13 cellular contexts compared by ENCODE assay signal in the genomic region with DNA sequence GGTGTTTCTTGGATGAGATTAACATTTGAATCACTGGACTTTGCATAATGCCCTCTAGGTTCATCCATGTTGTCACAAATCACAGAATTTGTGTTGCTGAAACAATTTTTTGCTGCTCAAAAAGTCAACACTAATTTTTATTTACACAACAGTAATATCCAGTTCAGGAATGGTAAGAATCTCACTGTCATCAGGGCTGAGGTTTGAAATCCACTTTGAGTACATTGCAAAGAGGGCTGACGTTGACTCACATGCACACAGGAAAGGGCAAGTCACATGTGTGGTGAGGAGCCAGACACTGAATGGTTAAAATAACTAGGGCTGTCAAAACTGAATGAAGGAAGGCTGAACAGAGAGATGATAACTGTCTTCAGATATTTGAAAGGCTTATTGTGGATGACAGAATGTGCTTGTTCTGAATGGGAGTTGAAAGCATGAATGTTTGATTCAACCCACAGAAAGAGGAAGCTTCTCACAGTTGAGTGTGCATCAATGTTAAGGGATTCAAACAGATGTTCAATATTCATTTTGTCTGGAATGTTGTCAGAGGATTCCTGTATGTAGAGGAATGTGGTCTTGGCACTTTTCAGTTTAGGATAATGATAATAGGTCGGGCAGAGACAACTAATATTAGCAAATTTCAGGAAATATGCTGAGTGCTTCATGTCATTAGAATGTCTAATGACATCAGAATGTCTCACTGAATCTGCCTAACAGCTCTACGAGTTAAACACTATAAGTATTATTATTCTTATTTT. TPM values are rescaled to one million over a fixed set of nuclear protein-coding genes. Genes with fewer than 3 reads are reported as not detected.
A peak's percentile ranks its signal among the peaks of the same experiment; 100 is the strongest.
DNase-seq lines count a peak whose midpoint lies in the region; ATAC-seq and TF ChIP-seq lines count a peak whose summit lies in the region.
"Had no signal": no experiment of that assay in that cellular context is flagged by ENCODE, and none has a peak within 500 bp of the region (broad histone marks: within the 10 kb centered on the region; RNA-seq: fewer than 3 reads in every experiment).

No MANE protein-coding gene starts in this region.

- POLR2A ChIA-PET in OCI-LY7 (lab: Charles Lee): no interaction called here

- ATAC-seq in GM18519 (IDR thresholded peaks at IDR 0.05; ENCODE audit: low FRiP score, unreplicated experiment): no peak
- ATAC-seq in omental fat pad (ENCODE audit: low FRiP score): no peak
- ATAC-seq: stimulated activated naive CD8-positive, alpha-beta T cell treated with anti-CD3 and anti-CD28 coated beads, Interleukin-15, Interleukin-2, amounts not matched to agents 100 U/mL and 50 U/mL, for 24 hours had no signal

- H3K27me3 ChIP-seq in GM23248 (replicated peaks; ENCODE audit: insufficient read depth) (no peaks in the 10 kb centered on the region), fibroblast of lung (ENCODE audit: control insufficient read depth, insufficient read depth, low read length) (no peaks in the 10 kb centered on the region)

- H3K4me3 ChIP-seq in GM23248 (no peak overlapping the region), fibroblast of lung (replicated peaks in 1 of 4; ENCODE audit: control extremely low read depth in 1 of 4, insufficient read depth in 1 of 4, low read depth in 3 of 4, low read length in 4 of 4) (no peak overlapping the region), OCI-LY7 (ENCODE audit: low read depth, low read length, poor library complexity, severe bottlenecking) (no peak overlapping the region)

- H3K27ac ChIP-seq in GM23248 (peak overlapping the region; percentile 63), fibroblast of lung (ENCODE audit: insufficient read depth, low read length) (peak overlapping the region; percentile 74), OCI-LY7 (ENCODE audit: low read depth, low read length, poor library complexity, severe bottlenecking) (no peak overlapping the region)

- BruUV-seq in OCI-LY7 (replicated peaks; lab: Mats Ljungman, UMichigan): no TSS peak

- intact Hi-C loops in OCI-LY7 (cut with micrococcal nuclease; ENCODE audit: unreplicated experiment): no loop called here

- H3K4me1 ChIP-seq in GM23248 (ENCODE audit: insufficient read depth) (peaks cover 18% of the 10 kb centered on the region), fibroblast of lung (ENCODE audit: control insufficient read depth, extremely low read depth, insufficient read depth, low read length) (peaks cover 4% of the 10 kb centered on the region), OCI-LY7 (ENCODE audit: insufficient read depth, low read length, poor library complexity, severe bottlenecking) (no peaks in the 10 kb centered on the region)

- H3K36me3 ChIP-seq in GM23248 (ENCODE audit: low read depth): no peaks in the 10 kb centered on the region
- H3K36me3 ChIP-seq in fibroblast of lung (ENCODE audit: control insufficient read depth, insufficient read depth, low read length): no peaks in the 10 kb centered on the region
- no peaks in the 10 kb centered on the region for H3K36me3 ChIP-seq in OCI-LY7 (ENCODE audit: insufficient read depth, low read length)

- H4K20me1 ChIP-seq in GM23248 (ENCODE audit: insufficient read depth) (no peaks in the 10 kb centered on the region), fibroblast of lung (ENCODE audit: control insufficient read depth, extremely low read depth, insufficient read depth, low read length) (no peaks in the 10 kb centered on the region), OCI-LY7 (ENCODE audit: insufficient read depth, low read length) (no peaks in the 10 kb centered on the region)

- peaks cover 31% of the 10 kb centered on the region for H3F3A ChIP-seq in GM23248 (ENCODE audit: insufficient read depth)

- H3K79me2 ChIP-seq in GM23248 (ENCODE audit: insufficient read depth) (no peaks in the 10 kb centered on the region), fibroblast of lung (ENCODE audit: control insufficient read depth, insufficient read depth, low read length) (peaks cover 14% of the 10 kb centered on the region), OCI-LY7 (ENCODE audit: insufficient read depth, low read depth, low read length) (no peaks in the 10 kb centered on the region)

- 1 to 3% methylated on average over 3 of the region's 3 CpGs for WGBS in GM23248 (ENCODE audit: low coverage in 1 of 2, low lambda C conversion rate in 2 of 2, missing lambda C conversion rate in 2 of 2), 2 experiments

- H3K9me3 ChIP-seq in GM23248 (ENCODE audit: low read depth): no peaks in the 10 kb centered on the region
- H3K9me3 ChIP-seq in fibroblast of lung (ENCODE audit: control insufficient read depth, insufficient read depth, low read depth, low read length): no peaks in the 10 kb centered on the region
- no peaks in the 10 kb centered on the region for H3K9me3 ChIP-seq in OCI-LY7 (ENCODE audit: low read length)

- H3K9me2 ChIP-seq in GM23248 (ENCODE audit: insufficient read depth): peaks cover 5% of the 10 kb centered on the region; the same call in 1 of the 2 replicates
- H3K9me2 ChIP-seq in OCI-LY7 (ENCODE audit: insufficient read depth, low read length): no peaks in the 10 kb centered on the region

- TF ChIP-seq CTCF in fibroblast of lung (conservative IDR thresholded peaks at IDR 0.05 in 1 of 2, IDR thresholded peaks at IDR 0.05 in 1 of 2; ENCODE audit: low read depth in 1 of 2, low read length in 2 of 2) (no peak), omental fat pad (IDR thresholded peaks at IDR 0.05) (no peak), OCI-LY7 (conservative IDR thresholded peaks at IDR 0.05; ENCODE audit: low read length) (no peak)

- H3K9ac ChIP-seq in GM23248 (peak overlapping the region; percentile 9; the same call in 1 of the 2 replicates), fibroblast of lung (ENCODE audit: insufficient read depth, low read length) (no peak overlapping the region)

- H2AFZ ChIP-seq in GM23248: 0 out of 2 replicates have a peak overlapping the region, but pooled peaks have one; percentile 28
- peak overlapping the region; percentile 15 for H2AFZ ChIP-seq in fibroblast of lung (ENCODE audit: low read length)
- no peak overlapping the region for H2AFZ ChIP-seq in OCI-LY7 (ENCODE audit: low read length)

- CTCF ChIA-PET in OCI-LY7 (lab: Charles Lee; ENCODE audit: unreplicated experiment): no interaction called here

- in situ Hi-C loops in GM23248 (cut with MboI): no loop called here

- H3K4me2 ChIP-seq in GM23248 (ENCODE audit: unreplicated experiment) (peak overlapping the region; percentile 38), fibroblast of lung (ENCODE audit: extremely low read depth, insufficient read depth, low read length) (peak overlapping the region; percentile 21), OCI-LY7 (ENCODE audit: low read length) (no peak overlapping the region)

- DNase-seq in GM23248: peak; percentile 78
- DNase-seq in RPMI7951 (ENCODE audit: low read depth): peak; percentile 41
- peak; percentile 38 to 82 for DNase-seq in fibroblast of lung (ENCODE audit: low read depth in 2 of 2)
- peak; percentile 1 for DNase-seq in retina
- DNase-seq in omental fat pad (ENCODE audit: low spot score): no peak
- DNase-seq in OCI-LY7 (ENCODE audit: low spot score): no peak
- DNase-seq: anterior cingulate cortex; DMS79 treated with DMSO at 0.1 percent for 48 hours; NCI-H146; nephron progenitor cell; stimulated activated naive CD8-positive, alpha-beta T cell treated with anti-CD3 and anti-CD28 coated beads, Interleukin-15, Interleukin-2, amounts not matched to agents 100 U/mL and 50 U/mL, for 24 hours; T1000 had no signal

RNA-seq across cellular contexts. Expression of gene ADGRG6, which starts 3.6 kb away (rescaled TPM):
- 1.5 and 1.6 TPM in 2 replicates for total RNA-seq in GM23248 (2014; rRNA removed; shearing (Covaris generic))
- polyA plus RNA-seq in GM23248 (2016; fragmentation: Nextera tagmentation; extraction: Ambion mirVana) (0.38 and 0.47 TPM in 2 replicates), fibroblast of lung (23.4 and 67.2 TPM in 2 replicates)
- total RNA-seq in RPMI7951 (2014; rRNA removed; shearing (Covaris generic)): 1.4 and 3.2 TPM in 2 replicates
- total RNA-seq in fibroblast of lung (30.0 and 49.9 TPM in 2 replicates), omental fat pad (10 to 100 TPM; 28.5 to 68.6 (median 42.7) TPM), OCI-LY7 (2022) (not detected in 2 replicates)
- polyA plus RNA-seq in fibroblast of lung (2012): 10.2 and 29.9 TPM in 2 replicates
- 25.1 and 56.7 TPM in 2 replicates for polyA minus RNA-seq in fibroblast of lung (ENCODE audit: low replicate concordance)
- not detected in 2 replicates for total RNA-seq in OCI-LY7 (2014; rRNA removed; shearing (Covaris generic))

Comparison
In these comparisons a context has a peak if more than half of its experiments do, and no peak if none do; other contexts are left out.
1. DNase-seq: peak in GM23248 (single experiment), RPMI7951 (single experiment), fibroblast of lung (2 of 2) and retina (single experiment); none in omental fat pad (single experiment) and OCI-LY7 (single experiment).